ENCODE assay signal across 1 cellular context in the genomic region with DNA sequence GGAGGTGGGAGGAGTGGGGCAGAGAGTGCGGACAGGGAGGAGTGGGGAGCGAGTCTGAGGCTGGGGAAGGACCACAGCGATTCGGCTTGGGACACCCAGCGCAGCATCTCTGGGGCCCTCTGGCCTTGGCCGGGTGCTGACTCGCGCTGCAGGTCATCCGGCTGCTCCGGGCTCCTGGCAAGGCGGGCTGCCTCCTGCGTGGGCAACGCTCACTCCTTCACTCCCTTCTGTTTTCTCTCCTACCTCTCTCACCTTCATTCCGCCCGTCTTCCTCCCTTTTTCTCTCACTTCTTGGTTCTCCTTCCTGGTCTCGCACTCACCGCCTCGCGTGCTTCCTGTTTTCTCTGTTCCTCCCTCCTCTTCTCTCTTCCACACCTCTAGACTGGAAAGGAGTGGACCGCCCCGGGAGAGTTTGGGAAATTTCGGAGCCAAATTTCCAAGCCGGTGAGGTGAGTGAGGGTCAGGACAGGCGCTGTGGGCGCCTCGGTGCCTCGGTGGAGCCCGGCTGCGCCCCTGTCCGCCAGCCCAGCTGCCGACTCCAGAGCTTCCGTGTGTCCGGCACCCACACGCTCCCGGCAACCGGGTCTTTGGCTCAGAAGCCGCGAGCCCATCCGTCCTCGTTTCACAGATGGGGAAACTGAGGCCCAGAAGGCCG.
TF ChIP-seq lines count a peak whose summit lies in the region.

No MANE protein-coding gene starts in this region.

TF ChIP-seq in SK-N-SH, 30 proteins besides CTCF, POLR2A, EP300 and RAD21 (continued from another document):
- TF ChIP-seq, protein P1, sequence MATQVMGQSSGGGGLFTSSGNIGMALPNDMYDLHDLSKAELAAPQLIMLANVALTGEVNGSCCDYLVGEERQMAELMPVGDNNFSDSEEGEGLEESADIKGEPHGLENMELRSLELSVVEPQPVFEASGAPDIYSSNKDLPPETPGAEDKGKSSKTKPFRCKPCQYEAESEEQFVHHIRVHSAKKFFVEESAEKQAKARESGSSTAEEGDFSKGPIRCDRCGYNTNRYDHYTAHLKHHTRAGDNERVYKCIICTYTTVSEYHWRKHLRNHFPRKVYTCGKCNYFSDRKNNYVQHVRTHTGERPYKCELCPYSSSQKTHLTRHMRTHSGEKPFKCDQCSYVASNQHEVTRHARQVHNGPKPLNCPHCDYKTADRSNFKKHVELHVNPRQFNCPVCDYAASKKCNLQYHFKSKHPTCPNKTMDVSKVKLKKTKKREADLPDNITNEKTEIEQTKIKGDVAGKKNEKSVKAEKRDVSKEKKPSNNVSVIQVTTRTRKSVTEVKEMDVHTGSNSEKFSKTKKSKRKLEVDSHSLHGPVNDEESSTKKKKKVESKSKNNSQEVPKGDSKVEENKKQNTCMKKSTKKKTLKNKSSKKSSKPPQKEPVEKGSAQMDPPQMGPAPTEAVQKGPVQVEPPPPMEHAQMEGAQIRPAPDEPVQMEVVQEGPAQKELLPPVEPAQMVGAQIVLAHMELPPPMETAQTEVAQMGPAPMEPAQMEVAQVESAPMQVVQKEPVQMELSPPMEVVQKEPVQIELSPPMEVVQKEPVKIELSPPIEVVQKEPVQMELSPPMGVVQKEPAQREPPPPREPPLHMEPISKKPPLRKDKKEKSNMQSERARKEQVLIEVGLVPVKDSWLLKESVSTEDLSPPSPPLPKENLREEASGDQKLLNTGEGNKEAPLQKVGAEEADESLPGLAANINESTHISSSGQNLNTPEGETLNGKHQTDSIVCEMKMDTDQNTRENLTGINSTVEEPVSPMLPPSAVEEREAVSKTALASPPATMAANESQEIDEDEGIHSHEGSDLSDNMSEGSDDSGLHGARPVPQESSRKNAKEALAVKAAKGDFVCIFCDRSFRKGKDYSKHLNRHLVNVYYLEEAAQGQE (IDR thresholded peaks at IDR 0.05; ENCODE audit: low read depth, low read length), result no peak
- TF ChIP-seq RXRA (IDR thresholded peaks at IDR 0.05; ENCODE audit: borderline replicate concordance, low read depth) (no peak), GABPA (IDR thresholded peaks at IDR 0.05; ENCODE audit: low read depth) (no peak), FOSL2 (IDR thresholded peaks at IDR 0.05; ENCODE audit: borderline replicate concordance, low read depth) (no peak), RFX5 (IDR thresholded peaks at IDR 0.05; ENCODE audit: low read length) (no peak), FOXM1 (IDR thresholded peaks at IDR 0.05; ENCODE audit: low read depth) (no peak), TCF12 (IDR thresholded peaks at IDR 0.05) (no peak), SIN3A (IDR thresholded peaks at IDR 0.05; ENCODE audit: borderline replicate concordance, low read depth, low read length) (no peak)
- TF ChIP-seq, protein P2, sequence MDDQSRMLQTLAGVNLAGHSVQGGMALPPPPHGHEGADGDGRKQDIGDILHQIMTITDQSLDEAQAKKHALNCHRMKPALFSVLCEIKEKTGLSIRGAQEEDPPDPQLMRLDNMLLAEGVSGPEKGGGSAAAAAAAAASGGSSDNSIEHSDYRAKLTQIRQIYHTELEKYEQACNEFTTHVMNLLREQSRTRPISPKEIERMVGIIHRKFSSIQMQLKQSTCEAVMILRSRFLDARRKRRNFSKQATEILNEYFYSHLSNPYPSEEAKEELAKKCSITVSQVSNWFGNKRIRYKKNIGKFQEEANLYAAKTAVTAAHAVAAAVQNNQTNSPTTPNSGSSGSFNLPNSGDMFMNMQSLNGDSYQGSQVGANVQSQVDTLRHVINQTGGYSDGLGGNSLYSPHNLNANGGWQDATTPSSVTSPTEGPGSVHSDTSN (IDR thresholded peaks at IDR 0.05), result no peak
- TF ChIP-seq, protein P3, sequence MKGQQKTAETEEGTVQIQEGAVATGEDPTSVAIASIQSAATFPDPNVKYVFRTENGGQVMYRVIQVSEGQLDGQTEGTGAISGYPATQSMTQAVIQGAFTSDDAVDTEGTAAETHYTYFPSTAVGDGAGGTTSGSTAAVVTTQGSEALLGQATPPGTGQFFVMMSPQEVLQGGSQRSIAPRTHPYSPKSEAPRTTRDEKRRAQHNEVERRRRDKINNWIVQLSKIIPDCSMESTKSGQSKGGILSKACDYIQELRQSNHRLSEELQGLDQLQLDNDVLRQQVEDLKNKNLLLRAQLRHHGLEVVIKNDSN (IDR thresholded peaks at IDR 0.05; ENCODE audit: borderline replicate concordance, low read depth), result no peak
